37 cellular contexts compared by ENCODE assay signal in the genomic region with DNA sequence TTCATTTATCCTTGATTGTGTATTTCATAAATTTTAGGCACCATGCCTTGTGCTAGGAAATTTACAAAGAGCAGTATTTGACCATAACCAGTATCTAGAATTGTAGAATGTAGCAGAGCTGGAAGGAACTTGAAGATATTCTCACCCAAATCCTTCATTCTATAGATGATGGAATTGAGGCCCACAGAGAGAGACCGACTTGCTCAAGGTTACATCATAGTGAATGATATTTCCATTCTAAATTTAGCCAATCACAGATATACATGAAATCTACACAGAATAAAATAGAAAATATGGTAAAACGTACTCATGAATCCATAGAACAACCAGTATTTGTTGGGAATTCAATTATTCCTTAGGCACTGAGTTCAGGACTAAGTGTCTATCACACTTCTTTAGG.
"Had no signal": no experiment of that assay in that cellular context is flagged by ENCODE, and none has a peak within 500 bp of the region (broad histone marks: within the 10 kb centered on the region; RNA-seq: fewer than 3 reads in every experiment).

No MANE protein-coding gene starts in this region.

- H3K27me3 ChIP-seq: ascending aorta, colonic mucosa had no signal

- H3K4me3 ChIP-seq: ascending aorta, cardiac muscle cell, colonic mucosa had no signal

- H3K4me1 ChIP-seq: ascending aorta, colonic mucosa had no signal

- H3K27ac ChIP-seq: ascending aorta, cardiac muscle cell, colonic mucosa, WERI-Rb-1 had no signal

- H3K36me3 ChIP-seq: ascending aorta, cardiac muscle cell, colonic mucosa, WERI-Rb-1 had no signal

- H3K9me3 Mint-ChIP-seq: T-helper 2 cell treated with Interferon-gamma antibody and Interleukin-4, amounts not matched to agents 5 μg/mL and 100 μg/mL, for 36 hours; WTC11 had no signal

- H3K36me3 Mint-ChIP-seq: activated CD8-positive, alpha-beta memory T cell treated with anti-CD3 and anti-CD28 coated beads, Interleukin-2, amount 10 ng/mL, durations not matched to agents 7 days and 5 days; brain; WTC11 had no signal

- H3K4me3 Mint-ChIP-seq: activated CD4-positive, alpha-beta memory T cell treated with anti-CD3 and anti-CD28 coated beads, Interleukin-2, amount 10 ng/mL, durations not matched to agents 7 days and 5 days; activated CD4-positive, alpha-beta T cell treated with anti-CD3 and anti-CD28 coated beads for 36 hours; activated CD4-positive, alpha-beta T cell treated with anti-CD3 and anti-CD28 coated beads, Interleukin-2, amount 10 ng/mL, durations not matched to agents 7 days and 5 days; activated CD8-positive, alpha-beta memory T cell treated with anti-CD3 and anti-CD28 coated beads, Interleukin-2, amount 10 ng/mL, durations not matched to agents 7 days and 5 days; activated CD8-positive, alpha-beta T cell treated with anti-CD3 and anti-CD28 coated beads, Interleukin-2, amount 10 ng/mL, durations not matched to agents 7 days and 5 days; activated naive CD4-positive, alpha-beta T cell treated with anti-CD3 and anti-CD28 coated beads, Interleukin-2, amount 10 ng/mL, durations not matched to agents 7 days and 5 days; activated naive CD4-positive, alpha-beta T cell treated with anti-CD3 and anti-CD28 coated beads, Interleukin-2, amount 50 U/mL, for 24 hours; activated naive CD8-positive, alpha-beta T cell; activated naive CD8-positive, alpha-beta T cell treated with anti-CD3 and anti-CD28 coated beads, Interleukin-2, amount 10 ng/mL, durations not matched to agents 7 days and 5 days; activated naive CD8-positive, alpha-beta T cell treated with anti-CD3 and anti-CD28 coated beads, Interleukin-2, amount 50 U/mL, for 24 hours; activated T-cell treated with anti-CD3 and anti-CD28 coated beads, Interleukin-2, amount 50 U/mL, for 24 hours; brain; central memory CD8-positive, alpha-beta T cell; T-helper 2 cell treated with Interferon-gamma antibody and Interleukin-4, amounts not matched to agents 5 μg/mL and 100 μg/mL, for 36 hours; WTC11 had no signal

- DNase-seq: activated CD4-positive, alpha-beta memory T cell treated with anti-CD3 and anti-CD28 coated beads, Interleukin-2, amount 10 ng/mL, durations not matched to agents 7 days and 5 days; activated CD4-positive, alpha-beta T cell treated with anti-CD3 and anti-CD28 coated beads for 1 hour; activated CD4-positive, alpha-beta T cell treated with anti-CD3 and anti-CD28 coated beads for 36 hours; activated CD4-positive, alpha-beta T cell treated with anti-CD3 and anti-CD28 coated beads for 48 hours; activated CD4-positive, alpha-beta T cell treated with anti-CD3 and anti-CD28 coated beads, Interleukin-2, amount 10 ng/mL, durations not matched to agents 7 days and 5 days; activated CD4-positive, alpha-beta T cell treated with anti-CD3 and anti-CD28 coated beads, Interleukin-2, amount 50 U/mL, for 48 hours; activated CD4-positive, CD25-positive, alpha-beta regulatory T cell; activated CD8-positive, alpha-beta memory T cell treated with anti-CD3 and anti-CD28 coated beads for 24 hours; activated CD8-positive, alpha-beta memory T cell treated with anti-CD3 and anti-CD28 coated beads, Interleukin-2, amount 10 ng/mL, durations not matched to agents 7 days and 5 days; activated CD8-positive, alpha-beta memory T cell treated with anti-CD3 and anti-CD28 coated beads, Interleukin-2, amount 50 U/mL, for 48 hours; activated CD8-positive, alpha-beta T cell treated with anti-CD3 and anti-CD28 coated beads, Interleukin-2, amount 10 ng/mL, durations not matched to agents 7 days and 5 days; activated effector memory CD4-positive, alpha-beta T cell treated with Interleukin-2 at 50 U/mL for 16 hours; activated gamma-delta T cell; activated naive CD4-positive, alpha-beta T cell treated with anti-CD3 and anti-CD28 coated beads, Interleukin-2, amount 10 ng/mL, durations not matched to agents 7 days and 5 days; activated naive CD4-positive, alpha-beta T cell treated with Interleukin-2 at 50 U/mL for 16 hours; activated naive CD8-positive, alpha-beta T cell treated with anti-CD3 and anti-CD28 coated beads, Interleukin-2, amount 10 ng/mL, durations not matched to agents 7 days and 5 days; activated naive CD8-positive, alpha-beta T cell treated with anti-CD3 and anti-CD28 coated beads, Interleukin-2, amount 50 U/mL, for 24 hours; activated T-cell treated with anti-CD3 and anti-CD28 coated beads, Interleukin-2, amount 50 U/mL, for 24 hours; activated T-cell treated with anti-CD3 and anti-CD28 coated beads, Interleukin-2, amount 50 U/mL, for 48 hours; amygdala; anterior cingulate cortex; caudate nucleus; cerebellar nuclear complex; colonic mucosa; T-helper 2 cell; T-helper 9 cell; WERI-Rb-1 had no signal

- H3K4me1 Mint-ChIP-seq: activated CD4-positive, alpha-beta memory T cell treated with anti-CD3 and anti-CD28 coated beads, Interleukin-2, amount 10 ng/mL, durations not matched to agents 7 days and 5 days; activated CD4-positive, alpha-beta T cell treated with anti-CD3 and anti-CD28 coated beads, Interleukin-2, amount 10 ng/mL, durations not matched to agents 7 days and 5 days; activated CD8-positive, alpha-beta memory T cell treated with anti-CD3 and anti-CD28 coated beads, Interleukin-2, amount 10 ng/mL, durations not matched to agents 7 days and 5 days; activated naive CD4-positive, alpha-beta T cell treated with anti-CD3 and anti-CD28 coated beads, Interleukin-2, amount 10 ng/mL, durations not matched to agents 7 days and 5 days; activated naive CD8-positive, alpha-beta T cell treated with anti-CD3 and anti-CD28 coated beads, Interleukin-2, amount 10 ng/mL, durations not matched to agents 7 days and 5 days; central memory CD8-positive, alpha-beta T cell had no signal

- H3K27me3 Mint-ChIP-seq: activated CD4-positive, alpha-beta memory T cell treated with anti-CD3 and anti-CD28 coated beads, Interleukin-2, amount 10 ng/mL, durations not matched to agents 7 days and 5 days; activated CD4-positive, alpha-beta T cell treated with anti-CD3 and anti-CD28 coated beads for 36 hours; activated CD4-positive, alpha-beta T cell treated with anti-CD3 and anti-CD28 coated beads, Interleukin-2, amount 10 ng/mL, durations not matched to agents 7 days and 5 days; activated naive CD4-positive, alpha-beta T cell treated with anti-CD3 and anti-CD28 coated beads, Interleukin-2, amount 50 U/mL, for 24 hours; activated naive CD8-positive, alpha-beta T cell; activated naive CD8-positive, alpha-beta T cell treated with anti-CD3 and anti-CD28 coated beads, Interleukin-2, amount 10 ng/mL, durations not matched to agents 7 days and 5 days; activated naive CD8-positive, alpha-beta T cell treated with anti-CD3 and anti-CD28 coated beads, Interleukin-2, amount 50 U/mL, for 24 hours; activated T-cell treated with anti-CD3 and anti-CD28 coated beads, Interleukin-2, amount 50 U/mL, for 24 hours; central memory CD8-positive, alpha-beta T cell had no signal

- ATAC-seq: activated CD4-positive, alpha-beta T cell treated with anti-CD3 and anti-CD28 coated beads for 36 hours; activated CD4-positive, CD25-positive, alpha-beta regulatory T cell treated with anti-CD3 and anti-CD28 coated beads, Interleukin-2, amount 50 U/mL, for 24 hours; activated CD8-positive, alpha-beta memory T cell treated with anti-CD3 and anti-CD28 coated beads, Interleukin-2, amount 10 ng/mL, durations not matched to agents 7 days and 5 days; activated CD8-positive, alpha-beta T cell treated with anti-CD3 and anti-CD28 coated beads, Interleukin-2, amount 10 ng/mL, durations not matched to agents 7 days and 5 days; activated naive CD8-positive, alpha-beta T cell treated with anti-CD3 and anti-CD28 coated beads, Interleukin-2, amount 50 U/mL, for 24 hours; WTC11 had no signal

- H3K27ac Mint-ChIP-seq: activated CD4-positive, alpha-beta memory T cell treated with anti-CD3 and anti-CD28 coated beads, Interleukin-2, amount 10 ng/mL, durations not matched to agents 7 days and 5 days; activated CD4-positive, alpha-beta T cell treated with anti-CD3 and anti-CD28 coated beads for 36 hours; activated CD4-positive, alpha-beta T cell treated with anti-CD3 and anti-CD28 coated beads, Interleukin-2, amount 10 ng/mL, durations not matched to agents 7 days and 5 days; activated CD8-positive, alpha-beta memory T cell treated with anti-CD3 and anti-CD28 coated beads, Interleukin-2, amount 10 ng/mL, durations not matched to agents 7 days and 5 days; activated CD8-positive, alpha-beta T cell treated with anti-CD3 and anti-CD28 coated beads, Interleukin-2, amount 10 ng/mL, durations not matched to agents 7 days and 5 days; activated naive CD4-positive, alpha-beta T cell treated with anti-CD3 and anti-CD28 coated beads, Interleukin-2, amount 10 ng/mL, durations not matched to agents 7 days and 5 days; activated naive CD4-positive, alpha-beta T cell treated with anti-CD3 and anti-CD28 coated beads, Interleukin-2, amount 50 U/mL, for 24 hours; activated naive CD8-positive, alpha-beta T cell; activated naive CD8-positive, alpha-beta T cell treated with anti-CD3 and anti-CD28 coated beads, Interleukin-2, amount 10 ng/mL, durations not matched to agents 7 days and 5 days; activated naive CD8-positive, alpha-beta T cell treated with anti-CD3 and anti-CD28 coated beads, Interleukin-2, amount 50 U/mL, for 24 hours; activated T-cell treated with anti-CD3 and anti-CD28 coated beads, Interleukin-2, amount 50 U/mL, for 24 hours; activated T-helper 2 cell treated with anti-CD3 and anti-CD28 coated beads, Interferon-gamma antibody, Interleukin-2, Interleukin-4, amounts not matched to agents 10 μg/mL and 5 μg/mL and 100 μg/mL, durations not matched to agents 14 hours and 24 hours and 36 hours; brain; T-helper 2 cell treated with Interferon-gamma antibody and Interleukin-4, amounts not matched to agents 5 μg/mL and 100 μg/mL, for 36 hours; WTC11 had no signal
